8 cellular contexts compared by ENCODE assay signal in genomic region chr18:58669731-58670379, GRCh38.
DNase-seq lines count a peak whose midpoint lies in the region; ATAC-seq and TF ChIP-seq lines count a peak whose summit lies in the region.

No MANE protein-coding gene starts in this region.

- TF ChIP-seq CTCF in HEK293 (tag by site-specific recombination; IDR thresholded peaks at IDR 0.05) (no peak), fibroblast of pulmonary artery (IDR thresholded peaks at IDR 0.05; ENCODE audit: low read length, missing control alignments) (no peak), GM13976 (IDR thresholded peaks at IDR 0.05; ENCODE audit: borderline replicate concordance, control extremely low read depth, extremely low read depth, insufficient read depth, missing control alignments) (no peak)

- H3K79me2 ChIP-seq in ACC112 (ENCODE audit: control insufficient read depth, insufficient read depth, low read length, unreplicated experiment): peaks cover 28% of the 10 kb centered on the region

- no peaks in the 10 kb centered on the region for H3K27me3 ChIP-seq in ACC112 (ENCODE audit: insufficient read depth, low read length)

- CTCF ChIA-PET in HEK293 (lab: Yijun Ruan, JAX): interaction anchor here (0.5 to 3.2 kb wide), 5 partner anchors 93 to 140 kb away, joined by 3 to 18 read pairs (median 3); no protein-coding TSS in a partner anchor

- no peak for ATAC-seq in GM18520 (IDR thresholded peaks at IDR 0.05; ENCODE audit: unreplicated experiment)

- H3K36me3 ChIP-seq in ACC112 (ENCODE audit: insufficient read depth, low read length) (no peaks in the 10 kb centered on the region), HEK293 (ENCODE audit: control insufficient read depth in 2 of 2, insufficient read depth in 1 of 2, low read length in 2 of 2) (no peaks in the 10 kb centered on the region; a peak in 1 of 3 replicates)

- POLR2A ChIA-PET in HEK293 (lab: Yijun Ruan, JAX): interaction anchor here (1.3 to 2.7 kb wide), 3 partner anchors 11 to 149 kb away, joined by 4 to 36 read pairs (median 13); no protein-coding TSS in a partner anchor

- in situ Hi-C loops in GM13976 (cut with MboI; ENCODE audit: low sequenced_read_pairs, unreplicated experiment): no loop called here

- peaks cover 43% of the 10 kb centered on the region for H3K4me1 ChIP-seq in ACC112 (ENCODE audit: control insufficient read depth, insufficient read depth, low read length, unreplicated experiment)
- peaks cover 33% of the 10 kb centered on the region for H3K4me1 ChIP-seq in HEK293 (ENCODE audit: control insufficient read depth, insufficient read depth, low read length)

- H3K27ac ChIP-seq in ACC112 (ENCODE audit: low read depth, low read length) (peak overlapping the region; percentile 13; the same call in 1 of the 2 replicates), HEK293 (ENCODE audit: extremely low read depth, low read depth, low read length) (peak overlapping the region; percentile 62; the same call in 1 of the 2 replicates)

- H3K9me3 ChIP-seq in HEK293 (ENCODE audit: control insufficient read depth, insufficient read depth, low read depth, low read length): no peaks in the 10 kb centered on the region

- H3K4me3 ChIP-seq in ACC112 (ENCODE audit: low read depth, low read length) (peak overlapping the region; percentile 95), HEK293 (ENCODE audit: low read depth, low read length) (no peak overlapping the region), fibroblast of pulmonary artery (replicated peaks; ENCODE audit: low read depth, low read length) (no peak overlapping the region)

- H2AFZ ChIP-seq in ACC112 (ENCODE audit: low read length, unreplicated experiment): no peak overlapping the region

- DNase-seq in RKO (ENCODE audit: low spot score) (peak; percentile 91), fibroblast of pulmonary artery (ENCODE audit: low read depth) (peak; percentile 17), NCI-H1694 treated with DMSO at 0.1 percent for 48 hours (lab: John Stamatoyannopoulos, UW) (no peak), GM13976 (ENCODE audit: low spot score) (no peak), OCI-M2 (lab: John Stamatoyannopoulos, UW; ENCODE audit: unreplicated experiment) (no peak)

TF ChIP-seq in HEK293, 187 proteins besides CTCF, POLR2A, EP300 and RAD21:
- no peak for TF ChIP-seq ZBTB48 (tag by site-specific recombination; IDR thresholded peaks at IDR 0.05)
- no peak for TF ChIP-seq ZNF133 (tag by site-specific recombination; IDR thresholded peaks at IDR 0.05)
- TF ChIP-seq ZNF571 (tag by site-specific recombination; IDR thresholded peaks at IDR 0.05): no peak
- no peak for TF ChIP-seq ATF2 (tag by site-specific recombination; IDR thresholded peaks at IDR 0.05; ENCODE audit: low read depth)
- TF ChIP-seq GLIS2 (tag by site-specific recombination; IDR thresholded peaks at IDR 0.05): no peak
- no peak for TF ChIP-seq ZNF157 (tag by site-specific recombination; IDR thresholded peaks at IDR 0.05)
- no peak for TF ChIP-seq PRDM6 (tag by site-specific recombination; IDR thresholded peaks at IDR 0.05)
- TF ChIP-seq ZNF518A (tag by site-specific recombination; conservative IDR thresholded peaks at IDR 0.05; ENCODE audit: low read depth): no peak
- no peak for TF ChIP-seq TCF7L2 (IDR thresholded peaks at IDR 0.05; ENCODE audit: borderline replicate concordance, low read depth, low read length)
- TF ChIP-seq ZNF791 (tag by site-specific recombination; IDR thresholded peaks at IDR 0.05): no peak
- TF ChIP-seq ZNF558 (tag by site-specific recombination; IDR thresholded peaks at IDR 0.05): no peak
- no peak for TF ChIP-seq ZNF549 (tag by site-specific recombination; IDR thresholded peaks at IDR 0.05)
- no peak for TF ChIP-seq ZNF354C (tag by site-specific recombination; IDR thresholded peaks at IDR 0.05; ENCODE audit: borderline replicate concordance, low read depth)
- no peak for TF ChIP-seq ZNF626 (tag by site-specific recombination; IDR thresholded peaks at IDR 0.05)
- no peak for TF ChIP-seq WT1 (tag by site-specific recombination; IDR thresholded peaks at IDR 0.05)
- no peak for TF ChIP-seq ZSCAN4 (tag by site-specific recombination; IDR thresholded peaks at IDR 0.05)
- TF ChIP-seq ZNF837 (tag by site-specific recombination; IDR thresholded peaks at IDR 0.05): no peak
- TF ChIP-seq ZNF704 (tag by site-specific recombination; IDR thresholded peaks at IDR 0.05): no peak
- TF ChIP-seq ZNF529 (tag by site-specific recombination; IDR thresholded peaks at IDR 0.05; ENCODE audit: insufficient replicate concordance): no peak
- no peak for TF ChIP-seq YY2 (tag by site-specific recombination; IDR thresholded peaks at IDR 0.05)

Comparison
In these comparisons a context has a peak if more than half of its experiments do, and no peak if none do; other contexts are left out.
1. DNase-seq: peak in RKO (single experiment) and fibroblast of pulmonary artery (single experiment); none in NCI-H1694 treated with DMSO at 0.1 percent for 48 hours (single experiment), GM13976 (single experiment) and OCI-M2 (single experiment).